In genomic region chr22:32775957-32776356, GRCh38 we compare ENCODE assay signal across 10 cellular contexts. TPM values are rescaled to one million over a fixed set of nuclear protein-coding genes. Genes with fewer than 3 reads are reported as not detected.
A peak's percentile ranks its signal among the peaks of the same experiment; 100 is the strongest.
DNase-seq lines count a peak whose midpoint lies in the region; FAIRE-seq and TF ChIP-seq lines count a peak whose summit lies in the region.
"Had no signal": no experiment of that assay in that cellular context is flagged by ENCODE, and none has a peak within 500 bp of the region (broad histone marks: within the 10 kb centered on the region; RNA-seq: fewer than 3 reads in every experiment).

No MANE protein-coding gene starts in this region.

- H3K4me2 ChIP-seq in mammary epithelial cell (ENCODE audit: insufficient read depth, low read depth, low read length) = no peak overlapping the region
- no peak overlapping the region for H3K4me2 ChIP-seq in osteoblast (ENCODE audit: insufficient read depth, low read length)

- no peaks in the 10 kb centered on the region for H3K79me2 ChIP-seq in mammary epithelial cell (ENCODE audit: insufficient read depth, low read length)
- H3K79me2 ChIP-seq in osteoblast (ENCODE audit: insufficient read depth, low read length) = no peaks in the 10 kb centered on the region

- FAIRE-seq in GM12892 (lab: Jason Lieb, UNC) = no peak
- FAIRE-seq: colon had no signal

- H4K20me1 ChIP-seq in mammary epithelial cell (ENCODE audit: insufficient read depth, low read length) (no peaks in the 10 kb centered on the region), osteoblast (ENCODE audit: insufficient read depth, low read length) (no peaks in the 10 kb centered on the region)

- CTCF ChIA-PET in mammary epithelial cell (lab: Charles Lee; ENCODE audit: low non-redundant PET) = interaction anchor here (0.8 kb wide), 1 partner anchor 45 kb away, joined by 6 read pairs; no protein-coding TSS in a partner anchor

- H3K4me3 ChIP-seq in mammary epithelial cell (replicated peaks in 1 of 3; ENCODE audit: insufficient read depth in 1 of 3, low read depth in 2 of 3, low read length in 3 of 3) = no peak overlapping the region
- no peak overlapping the region for H3K4me3 ChIP-seq in osteoblast (ENCODE audit: insufficient read depth, low read length)
- H3K4me3 ChIP-seq: prostate gland had no signal

- no peak overlapping the region for H3K27ac ChIP-seq in mammary epithelial cell (ENCODE audit: insufficient read depth, low read depth, low read length)
- no peak overlapping the region for H3K27ac ChIP-seq in osteoblast (ENCODE audit: low read depth, low read length)
- H3K27ac ChIP-seq: prostate gland had no signal

- WGBS in mammary epithelial cell (ENCODE audit: low coverage, missing lambda C conversion rate) = 81% methylated on average over 6 of the region's 6 CpGs

- no peak for TF ChIP-seq POLR2A in GM12892 (IDR thresholded peaks at IDR 0.05; ENCODE audit: low read depth, low read length)

- no peak overlapping the region for H3K9ac ChIP-seq in mammary epithelial cell (ENCODE audit: insufficient read depth, low read length)

- no TSS peak for BruUV-seq in mammary epithelial cell (replicated peaks; lab: Mats Ljungman, UMichigan)

- in situ Hi-C loops in mammary epithelial cell (cut with MboI; ENCODE audit: low sequenced_read_pairs in 2 of 2) = no loop called here

- intact Hi-C loops in mammary epithelial cell (cut with micrococcal nuclease) = no loop called here

- H3K27me3 ChIP-seq in mammary epithelial cell (ENCODE audit: insufficient read depth, low read length) (no peaks in the 10 kb centered on the region), osteoblast (ENCODE audit: insufficient read depth, low read length) (no peaks in the 10 kb centered on the region)

- dilution Hi-C loops in mammary epithelial cell (cut with HindIII; ENCODE audit: low sequenced_read_pairs) = no loop called here

- H3K36me3 ChIP-seq in mammary epithelial cell (ENCODE audit: insufficient read depth, low read length) (no peaks in the 10 kb centered on the region), osteoblast (ENCODE audit: insufficient read depth, low read length) (no peaks in the 10 kb centered on the region)
- H3K36me3 ChIP-seq: prostate gland had no signal

- DNase-seq in NCI-H82 (lab: John Stamatoyannopoulos, UW) (peak; percentile 7), NCI-H82 treated with DMSO at 0.1 percent for 48 hours (lab: John Stamatoyannopoulos, UW; ENCODE audit: unreplicated experiment) (no peak), LoVo (ENCODE audit: low spot score) (peak; percentile 22), mammary epithelial cell (no peak), osteoblast (ENCODE audit: insufficient read length, low spot score, missing footprints) (no peak), GM12892 (ENCODE audit: insufficient read length) (no peak), middle frontal gyrus (ENCODE audit: extremely low spot score, low spot score) (no peak)
- DNase-seq in activated CD8-positive, alpha-beta memory T cell treated with anti-CD3 and anti-CD28 coated beads, Interleukin-2, amount 50 U/mL, for 48 hours = no peak

- H3K9me3 ChIP-seq in mammary epithelial cell (replicated peaks; ENCODE audit: insufficient read depth, low read length) (no peaks in the 10 kb centered on the region), osteoblast (ENCODE audit: low read depth, low read length) (no peaks in the 10 kb centered on the region)
- H3K9me3 ChIP-seq: prostate gland had no signal

- H2AFZ ChIP-seq in mammary epithelial cell (ENCODE audit: low read depth, low read length) (no peak overlapping the region), osteoblast (ENCODE audit: low read length) (no peak overlapping the region)

- TF ChIP-seq CTCF in mammary epithelial cell (conservative IDR thresholded peaks at IDR 0.05 in 1 of 2, IDR thresholded peaks at IDR 0.05 in 1 of 2; ENCODE audit: extremely low read depth in 1 of 2, insufficient read depth in 1 of 2, low read depth in 1 of 2, low read length in 2 of 2) (peak; percentile 16 to 44), osteoblast (IDR thresholded peaks at IDR 0.05; ENCODE audit: extremely low read depth, low read depth, low read length) (peak; percentile 46)

- H3K4me1 ChIP-seq in mammary epithelial cell (ENCODE audit: insufficient read depth, low read length) = peaks cover 14% of the 10 kb centered on the region
- no peaks in the 10 kb centered on the region for H3K4me1 ChIP-seq in osteoblast (ENCODE audit: insufficient read depth, low read length)
- H3K4me1 ChIP-seq: prostate gland had no signal

RNA-seq across cellular contexts. Expression of gene TIMP3, which starts 25.5 kb away (rescaled TPM):
- 100 to 1,000 TPM; 118 to 521 TPM for total RNA-seq in mammary epithelial cell
- polyA plus RNA-seq in mammary epithelial cell = 105 TPM
- polyA minus RNA-seq in mammary epithelial cell = 154 TPM
- total RNA-seq in osteoblast = 1,020 and 1,293 TPM in 2 replicates
- polyA plus RNA-seq in GM12892 (2012; ENCODE audit: missing spikeins) = not detected

Comparison
In these comparisons a context has a peak if more than half of its experiments do, and no peak if none do; other contexts are left out.
1. DNase-seq: peak in NCI-H82 (single experiment) and LoVo (single experiment); none in NCI-H82 treated with DMSO at 0.1 percent for 48 hours (single experiment), mammary epithelial cell (single experiment), osteoblast (single experiment), GM12892 (single experiment), activated CD8-positive, alpha-beta memory T cell treated with anti-CD3 and anti-CD28 coated beads, Interleukin-2, amount 50 U/mL, for 48 hours (single experiment) and middle frontal gyrus (single experiment).